Comparison of ENCODE assay signal across 1 cellular context in the genomic region with DNA sequence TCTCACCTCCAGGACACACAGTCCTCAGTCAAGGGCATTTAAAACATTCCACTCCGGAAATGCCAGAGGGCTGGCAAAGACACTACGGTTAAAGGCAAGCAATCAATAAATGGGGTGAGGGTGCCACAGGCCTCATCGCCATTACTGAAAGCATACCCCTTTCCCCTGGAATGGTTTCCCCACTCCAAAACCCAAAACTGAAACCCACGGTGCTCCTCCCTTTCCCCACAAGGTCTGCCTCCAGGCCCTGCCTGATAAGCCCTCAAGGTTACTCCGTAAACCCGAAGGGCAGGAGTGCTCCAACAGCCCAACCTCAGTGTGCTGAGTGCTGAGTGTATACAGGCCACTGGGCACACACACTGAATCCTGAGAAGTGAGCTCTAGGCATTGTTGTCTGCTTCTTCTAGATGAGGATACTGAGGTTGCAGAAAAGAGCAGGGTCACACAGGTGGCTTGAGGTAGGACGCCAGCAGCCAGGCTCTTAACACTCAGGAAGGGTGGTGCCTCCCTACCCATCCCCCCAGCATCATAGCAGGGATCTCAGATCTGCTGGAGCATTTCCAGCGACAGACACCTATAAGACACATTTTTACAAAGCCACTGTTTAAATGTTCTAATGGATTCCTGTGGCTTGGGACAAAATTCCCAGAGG.
TF ChIP-seq lines count a peak whose summit lies in the region.

No MANE protein-coding gene starts in this region.

TF ChIP-seq in K562, 482 proteins besides CTCF, POLR2A, EP300 and RAD21 (continued from another document and continues in another):
- TF ChIP-seq ZNF318 (IDR thresholded peaks at IDR 0.05; ENCODE audit: borderline replicate concordance in 1 of 2, low read depth in 1 of 2), result no peak
- TF ChIP-seq BCOR (IDR thresholded peaks at IDR 0.05), result peak; percentile 51; the same call in 1 of the 2 replicates
- TF ChIP-seq MYC (IDR thresholded peaks at IDR 0.05; ENCODE audit: low read depth, low read length), result 0 out of 2 replicates have a peak, but pooled peaks have one; percentile 12
- TF ChIP-seq MYC (CRISPR knock-in tag; IDR thresholded peaks at IDR 0.05; ENCODE audit: borderline replicate concordance, low read depth), result no peak
- peak; percentile 67 to 83; a peak in 3 of 4 replicates for TF ChIP-seq UBTF (IDR thresholded peaks at IDR 0.05; ENCODE audit: borderline replicate concordance in 1 of 2, low read depth in 2 of 2, low read length in 2 of 2)
- TF ChIP-seq NBN (IDR thresholded peaks at IDR 0.05; ENCODE audit: low read depth), result peak; percentile 62; the same call in 1 of the 2 replicates
- no peak for TF ChIP-seq BCL6 (CRISPR knock-in tag; IDR thresholded peaks at IDR 0.05)
- no peak for TF ChIP-seq MECOM (CRISPR knock-in tag; IDR thresholded peaks at IDR 0.05)
- TF ChIP-seq MAFF (IDR thresholded peaks at IDR 0.05; ENCODE audit: low read length), result no peak
- TF ChIP-seq USF1 (CRISPR knock-in tag; IDR thresholded peaks at IDR 0.05), result no peak
- TF ChIP-seq, protein P1, sequence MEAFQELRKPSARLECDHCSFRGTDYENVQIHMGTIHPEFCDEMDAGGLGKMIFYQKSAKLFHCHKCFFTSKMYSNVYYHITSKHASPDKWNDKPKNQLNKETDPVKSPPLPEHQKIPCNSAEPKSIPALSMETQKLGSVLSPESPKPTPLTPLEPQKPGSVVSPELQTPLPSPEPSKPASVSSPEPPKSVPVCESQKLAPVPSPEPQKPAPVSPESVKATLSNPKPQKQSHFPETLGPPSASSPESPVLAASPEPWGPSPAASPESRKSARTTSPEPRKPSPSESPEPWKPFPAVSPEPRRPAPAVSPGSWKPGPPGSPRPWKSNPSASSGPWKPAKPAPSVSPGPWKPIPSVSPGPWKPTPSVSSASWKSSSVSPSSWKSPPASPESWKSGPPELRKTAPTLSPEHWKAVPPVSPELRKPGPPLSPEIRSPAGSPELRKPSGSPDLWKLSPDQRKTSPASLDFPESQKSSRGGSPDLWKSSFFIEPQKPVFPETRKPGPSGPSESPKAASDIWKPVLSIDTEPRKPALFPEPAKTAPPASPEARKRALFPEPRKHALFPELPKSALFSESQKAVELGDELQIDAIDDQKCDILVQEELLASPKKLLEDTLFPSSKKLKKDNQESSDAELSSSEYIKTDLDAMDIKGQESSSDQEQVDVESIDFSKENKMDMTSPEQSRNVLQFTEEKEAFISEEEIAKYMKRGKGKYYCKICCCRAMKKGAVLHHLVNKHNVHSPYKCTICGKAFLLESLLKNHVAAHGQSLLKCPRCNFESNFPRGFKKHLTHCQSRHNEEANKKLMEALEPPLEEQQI (IDR thresholded peaks at IDR 0.05), result no peak
- TF ChIP-seq ILF3 (IDR thresholded peaks at IDR 0.05; ENCODE audit: borderline replicate concordance), result no peak
- peak; percentile 52 for TF ChIP-seq EP400 (IDR thresholded peaks at IDR 0.05)
- no peak for TF ChIP-seq ZNF668 (CRISPR knock-in tag; IDR thresholded peaks at IDR 0.05)
- no peak for TF ChIP-seq HMG20B (CRISPR knock-in tag; IDR thresholded peaks at IDR 0.05)
- TF ChIP-seq TARDBP (IDR thresholded peaks at IDR 0.05), result no peak
- TF ChIP-seq NR4A1 (CRISPR knock-in tag; IDR thresholded peaks at IDR 0.05), result no peak
- peak; percentile 64; the same call in 1 of the 2 replicates for TF ChIP-seq NR4A1 (tag; IDR thresholded peaks at IDR 0.05)
- TF ChIP-seq NFIC (IDR thresholded peaks at IDR 0.05), result peak; percentile 80
- no peak for TF ChIP-seq FOXP1 (CRISPR knock-in tag; IDR thresholded peaks at IDR 0.05)
- no peak for TF ChIP-seq ADNP (tag; IDR thresholded peaks at IDR 0.05)
- peak; percentile 8; the same call in 1 of the 2 replicates for TF ChIP-seq CEBPB (tag; IDR thresholded peaks at IDR 0.05)
- TF ChIP-seq, protein P2, sequence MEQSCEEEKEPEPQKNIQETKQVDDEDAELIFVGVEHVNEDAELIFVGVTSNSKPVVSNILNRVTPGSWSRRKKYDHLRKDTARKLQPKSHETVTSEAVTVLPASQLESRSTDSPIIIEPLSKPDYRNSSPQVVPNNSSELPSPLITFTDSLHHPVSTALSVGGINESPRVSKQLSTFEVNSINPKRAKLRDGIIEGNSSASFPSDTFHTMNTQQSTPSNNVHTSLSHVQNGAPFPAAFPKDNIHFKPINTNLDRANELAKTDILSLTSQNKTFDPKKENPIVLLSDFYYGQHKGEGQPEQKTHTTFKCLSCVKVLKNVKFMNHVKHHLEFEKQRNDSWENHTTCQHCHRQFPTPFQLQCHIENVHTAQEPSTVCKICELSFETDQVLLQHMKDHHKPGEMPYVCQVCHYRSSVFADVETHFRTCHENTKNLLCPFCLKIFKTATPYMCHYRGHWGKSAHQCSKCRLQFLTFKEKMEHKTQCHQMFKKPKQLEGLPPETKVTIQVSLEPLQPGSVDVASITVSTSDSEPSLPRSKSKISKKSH (CRISPR knock-in tag; IDR thresholded peaks at IDR 0.05), result no peak
- TF ChIP-seq ZBTB17 (CRISPR knock-in tag; IDR thresholded peaks at IDR 0.05), result no peak
- TF ChIP-seq ATF1 (CRISPR knock-in tag; IDR thresholded peaks at IDR 0.05), result no peak
- TF ChIP-seq ATF1 (tag; IDR thresholded peaks at IDR 0.05), result 0 out of 2 replicates have a peak, but pooled peaks have one; percentile 37
- TF ChIP-seq FOXM1 (IDR thresholded peaks at IDR 0.05; ENCODE audit: low read depth), result no peak
- TF ChIP-seq FOXM1 (CRISPR knock-in tag; IDR thresholded peaks at IDR 0.05; ENCODE audit: low read depth), result no peak
- TF ChIP-seq, protein P3, sequence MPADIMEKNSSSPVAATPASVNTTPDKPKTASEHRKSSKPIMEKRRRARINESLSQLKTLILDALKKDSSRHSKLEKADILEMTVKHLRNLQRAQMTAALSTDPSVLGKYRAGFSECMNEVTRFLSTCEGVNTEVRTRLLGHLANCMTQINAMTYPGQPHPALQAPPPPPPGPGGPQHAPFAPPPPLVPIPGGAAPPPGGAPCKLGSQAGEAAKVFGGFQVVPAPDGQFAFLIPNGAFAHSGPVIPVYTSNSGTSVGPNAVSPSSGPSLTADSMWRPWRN (IDR thresholded peaks at IDR 0.05; ENCODE audit: low read depth), result no peak
- no peak for TF ChIP-seq ZNF239 (CRISPR knock-in tag; IDR thresholded peaks at IDR 0.05)
- TF ChIP-seq EHMT2 (IDR thresholded peaks at IDR 0.05), result 0 out of 2 replicates have a peak, but pooled peaks have one; percentile 4
- TF ChIP-seq ZNF584 (CRISPR knock-in tag; IDR thresholded peaks at IDR 0.05; ENCODE audit: low read depth), result no peak
- no peak for TF ChIP-seq TFAM (CRISPR knock-in tag; conservative IDR thresholded peaks at IDR 0.05)
- no peak for TF ChIP-seq NFYB (IDR thresholded peaks at IDR 0.05; ENCODE audit: extremely low read depth, insufficient read length)
- TF ChIP-seq, protein P4, sequence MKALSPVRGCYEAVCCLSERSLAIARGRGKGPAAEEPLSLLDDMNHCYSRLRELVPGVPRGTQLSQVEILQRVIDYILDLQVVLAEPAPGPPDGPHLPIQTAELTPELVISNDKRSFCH (CRISPR knock-in tag; IDR thresholded peaks at IDR 0.05), result no peak
- TF ChIP-seq, protein P4 (tag; IDR thresholded peaks at IDR 0.05), result peak; percentile 55; the same call in 1 of the 2 replicates
- TF ChIP-seq KLF6 (CRISPR knock-in tag; IDR thresholded peaks at IDR 0.05; ENCODE audit: borderline replicate concordance), result no peak
- peak; percentile 67 for TF ChIP-seq ATF3 (IDR thresholded peaks at IDR 0.05)
- TF ChIP-seq ATF3 (CRISPR knock-in tag; conservative IDR thresholded peaks at IDR 0.05), result no peak
- TF ChIP-seq PTBP1 (IDR thresholded peaks at IDR 0.05; ENCODE audit: low read depth, low read length), result no peak
- no peak for TF ChIP-seq ILK (tag; IDR thresholded peaks at IDR 0.05; ENCODE audit: borderline replicate concordance, low read depth)
- peak; percentile 38; the same call in 1 of the 2 replicates for TF ChIP-seq CXXC5 (CRISPR knock-in tag; IDR thresholded peaks at IDR 0.05)
- TF ChIP-seq DACH1 (IDR thresholded peaks at IDR 0.05; ENCODE audit: partially characterized antibody), result no peak
- TF ChIP-seq MED1 (CRISPR knock-in tag; IDR thresholded peaks at IDR 0.05; ENCODE audit: borderline replicate concordance), result no peak
- TF ChIP-seq ZKSCAN8 (CRISPR knock-in tag; IDR thresholded peaks at IDR 0.05), result peak; percentile 96
- TF ChIP-seq, protein P5, sequence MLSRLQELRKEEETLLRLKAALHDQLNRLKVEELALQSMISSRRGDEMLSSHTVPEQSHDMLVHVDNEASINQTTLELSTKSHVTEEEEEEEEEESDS (CRISPR knock-in tag; IDR thresholded peaks at IDR 0.05), result no peak
- no peak for TF ChIP-seq DNMT1 (IDR thresholded peaks at IDR 0.05)
- no peak for TF ChIP-seq CBX5 (IDR thresholded peaks at IDR 0.05; ENCODE audit: borderline replicate concordance, low read depth)
